27 cellular contexts compared by ENCODE assay signal in genomic region chr14:74949859-74950572, GRCh38. TPM values are rescaled to one million over a fixed set of nuclear protein-coding genes. Genes with fewer than 3 reads are reported as not detected.
DNase-seq lines count a peak whose midpoint lies in the region; ATAC-seq, FAIRE-seq and TF ChIP-seq lines count a peak whose summit lies in the region.
"Had no signal": no experiment of that assay in that cellular context is flagged by ENCODE, and none has a peak within 500 bp of the region (broad histone marks: within the 10 kb centered on the region; RNA-seq: fewer than 3 reads in every experiment).

No MANE protein-coding gene starts in this region.

- no peak for ATAC-seq in GM21786 (IDR thresholded peaks at IDR 0.05; ENCODE audit: unreplicated experiment)
- ATAC-seq: activated naive CD8-positive, alpha-beta T cell treated with anti-CD3 and anti-CD28 coated beads, Interleukin-2, amount 50 U/mL, for 24 hours; HCT116; left lung; naive thymus-derived CD4-positive, alpha-beta T cell had no signal

- CTCF ChIA-PET in MCF 10A (lab: Yijun Ruan, JAX), result interaction anchor here (0.5 to 6.6 kb wide), 2 partner anchors 53 to 139 kb away, joined by 3 to 69 read pairs; no protein-coding TSS in a partner anchor
- CTCF ChIA-PET in mammary epithelial cell (lab: Charles Lee; ENCODE audit: low non-redundant PET), result no interaction called here
- CTCF ChIA-PET in endothelial cell of umbilical vein (lab: Charles Lee), result interaction anchor here (0.7 to 1.2 kb wide), 5 partner anchors 10 to 139 kb away, joined by 3 to 5 read pairs (median 3); no protein-coding TSS in a partner anchor

- no peak for FAIRE-seq in endothelial cell of umbilical vein (lab: Jason Lieb, UNC)

- no peak overlapping the region for H2BK15ac ChIP-seq in neuronal stem cell (ENCODE audit: low read length)

- H2AFZ ChIP-seq in mammary epithelial cell (ENCODE audit: low read depth, low read length), result no peak overlapping the region
- no peak overlapping the region for H2AFZ ChIP-seq in endothelial cell of umbilical vein (ENCODE audit: low read depth, low read length)
- no peak overlapping the region for H2AFZ ChIP-seq in neuronal stem cell (ENCODE audit: low read length)

- H3K4ac ChIP-seq in neuronal stem cell (ENCODE audit: low read length), result no peak overlapping the region

- H3K9ac ChIP-seq in mammary epithelial cell (ENCODE audit: insufficient read depth, low read length) (no peak overlapping the region), endothelial cell of umbilical vein (replicated peaks; ENCODE audit: extremely low read depth, insufficient read depth, low read length) (no peak overlapping the region), neuronal stem cell (ENCODE audit: low read depth, low read length, poor library complexity) (no peak overlapping the region)
- H3K9ac ChIP-seq: KMS-11 had no signal

- peak; percentile 6 for TF ChIP-seq POLR2A in endothelial cell of umbilical vein (IDR thresholded peaks at IDR 0.05; ENCODE audit: low read depth, low read length)

- no peak overlapping the region for H2BK12ac ChIP-seq in neuronal stem cell (ENCODE audit: low read length)

- H3K18ac ChIP-seq in neuronal stem cell (ENCODE audit: low read length), result peak overlapping the region; percentile 23

- peaks cover 29% of the 10 kb centered on the region for H3K79me2 ChIP-seq in mammary epithelial cell (ENCODE audit: insufficient read depth, low read length)
- peaks cover 56% of the 10 kb centered on the region for H3K79me2 ChIP-seq in endothelial cell of umbilical vein (ENCODE audit: control insufficient read depth, insufficient read depth, low read length)

- BruUV-seq in MCF 10A (replicated peaks; lab: Mats Ljungman, UMichigan) (no TSS peak), mammary epithelial cell (replicated peaks; lab: Mats Ljungman, UMichigan) (no TSS peak), endothelial cell of umbilical vein (replicated peaks; lab: Mats Ljungman, UMichigan) (no TSS peak)

- no peak overlapping the region for H3K4me3 Mint-ChIP-seq in MCF 10A (ENCODE audit: unreplicated experiment)
- H3K4me3 Mint-ChIP-seq: activated naive CD8-positive, alpha-beta T cell treated with anti-CD3 and anti-CD28 coated beads, Interleukin-2, amount 50 U/mL, for 24 hours; CD4-positive, alpha-beta T cell; naive thymus-derived CD4-positive, alpha-beta T cell had no signal

- dilution Hi-C loops in mammary epithelial cell (cut with HindIII; ENCODE audit: low sequenced_read_pairs) (no loop called here), endothelial cell of umbilical vein (cut with MboI; ENCODE audit: extremely low pct_ligation_motif_present, low sequenced_read_pairs) (no loop called here)

- no peak for DNase-seq in MCF 10A (ENCODE audit: unreplicated experiment)
- DNase-seq in mammary epithelial cell, result no peak
- no peak for DNase-seq in endothelial cell of umbilical vein (ENCODE audit: low read depth, low spot score)
- no peak for DNase-seq in neuronal stem cell (ENCODE audit: low spot score)
- DNase-seq in NCI-H82 (lab: John Stamatoyannopoulos, UW), result no peak
- no peak for DNase-seq in stimulated activated naive CD4-positive, alpha-beta T cell treated with Interleukin-2 at 50 U/mL for 16 hours (lab: John Stamatoyannopoulos, UW)
- no peak for DNase-seq in DMS153 treated with DMSO at 0.1 percent for 48 hours (lab: John Stamatoyannopoulos, UW; ENCODE audit: unreplicated experiment)
- DNase-seq: activated CD4-positive, alpha-beta T cell treated with anti-CD3 and anti-CD28 coated beads for 1 hour; activated naive CD8-positive, alpha-beta T cell treated with anti-CD3 and anti-CD28 coated beads, Interleukin-2, amount 50 U/mL, for 24 hours; AML-193; CD4-positive, alpha-beta T cell; central memory CD4-positive, alpha-beta T cell; dermis blood vessel endothelial cell; midbrain; naive thymus-derived CD4-positive, alpha-beta T cell; NCI-H1436 treated with DMSO at 0.1 percent for 48 hours; NCI-H774; retina; stimulated activated CD4-positive, alpha-beta T cell treated with anti-CD3 and anti-CD28 coated beads, Interleukin-12 subunit alpha, Interleukin-12 subunit beta, amount 100 ng/mL, for 4 hours; stimulated activated CD4-positive, alpha-beta T cell treated with anti-CD3 and anti-CD28 coated beads, Interleukin-4, amount 100 ng/mL, for 1 hour had no signal

- H3K27me3 ChIP-seq in mammary epithelial cell (ENCODE audit: insufficient read depth, low read length) (no peaks in the 10 kb centered on the region), endothelial cell of umbilical vein (ENCODE audit: control insufficient read depth in 2 of 2, insufficient read depth in 2 of 2, low read length in 2 of 2) (no peaks in the 10 kb centered on the region), neuronal stem cell (ENCODE audit: control insufficient read depth in 3 of 3, insufficient read depth in 3 of 3, low read depth in 1 of 3, low read length in 3 of 3) (peaks cover 0 to 5% (median 0%) of the 10 kb centered on the region in 3 experiments)
- H3K27me3 ChIP-seq: SJSA1 had no signal

- no peaks in the 10 kb centered on the region for H3K36me3 ChIP-seq in mammary epithelial cell (ENCODE audit: insufficient read depth, low read length)
- H3K36me3 ChIP-seq in endothelial cell of umbilical vein (ENCODE audit: control insufficient read depth in 2 of 2, extremely low read depth in 1 of 2, insufficient read depth in 2 of 2, low read length in 2 of 2), result peaks cover 25 to 53% of the 10 kb centered on the region in 2 experiments
- no peaks in the 10 kb centered on the region for H3K36me3 ChIP-seq in neuronal stem cell (replicated peaks in 1 of 2; ENCODE audit: control insufficient read depth in 2 of 2, insufficient read depth in 2 of 2, low read length in 2 of 2)
- H3K36me3 ChIP-seq: left lung, SJSA1 had no signal

- H3K27ac ChIP-seq in mammary epithelial cell (ENCODE audit: insufficient read depth, low read depth, low read length), result no peak overlapping the region
- H3K27ac ChIP-seq in endothelial cell of umbilical vein (ENCODE audit: insufficient read depth, low read depth, low read length), result no peak overlapping the region
- H3K27ac ChIP-seq in neuronal stem cell (replicated peaks; ENCODE audit: low read length), result no peak overlapping the region
- H3K27ac ChIP-seq: KMS-11, left lung, SJSA1 had no signal

- no peaks in the 10 kb centered on the region for H3K79me1 ChIP-seq in neuronal stem cell (ENCODE audit: low read depth, low read length)

- no peak overlapping the region for H3K4me3 ChIP-seq in mammary epithelial cell (replicated peaks in 1 of 3; ENCODE audit: insufficient read depth in 1 of 3, low read depth in 2 of 3, low read length in 3 of 3)
- H3K4me3 ChIP-seq in endothelial cell of umbilical vein (replicated peaks in 1 of 3; ENCODE audit: insufficient read depth in 1 of 3, low read depth in 1 of 3, low read length in 3 of 3), result no peak overlapping the region
- no peak overlapping the region for H3K4me3 ChIP-seq in neuronal stem cell (ENCODE audit: low read length in 2 of 2)
- H3K4me3 ChIP-seq: left lung, SJSA1 had no signal

- TF ChIP-seq CTCF in MCF 10A (IDR thresholded peaks at IDR 0.05; ENCODE audit: unreplicated experiment), result no peak
- no peak for TF ChIP-seq CTCF in mammary epithelial cell (conservative IDR thresholded peaks at IDR 0.05 in 1 of 2, IDR thresholded peaks at IDR 0.05 in 1 of 2; ENCODE audit: extremely low read depth in 1 of 2, insufficient read depth in 1 of 2, low read depth in 1 of 2, low read length in 2 of 2)
- TF ChIP-seq CTCF in endothelial cell of umbilical vein (IDR thresholded peaks at IDR 0.05; ENCODE audit: extremely low read depth in 1 of 2, insufficient read depth in 1 of 2, low read depth in 1 of 2, low read length in 2 of 2), result no peak

- H3K27ac Mint-ChIP-seq in MCF 10A (ENCODE audit: low read depth, unreplicated experiment), result peak overlapping the region; percentile 73
- H3K27ac Mint-ChIP-seq: activated naive CD8-positive, alpha-beta T cell treated with anti-CD3 and anti-CD28 coated beads, Interleukin-2, amount 50 U/mL, for 24 hours; CD4-positive, alpha-beta T cell had no signal

- H3K4me1 Mint-ChIP-seq in MCF 10A (ENCODE audit: insufficient read depth, unreplicated experiment), result peaks cover 9% of the 10 kb centered on the region

- H4K20me1 ChIP-seq in mammary epithelial cell (ENCODE audit: insufficient read depth, low read length) (no peaks in the 10 kb centered on the region), endothelial cell of umbilical vein (replicated peaks; ENCODE audit: control insufficient read depth, extremely low read depth, insufficient read depth, low read length) (no peaks in the 10 kb centered on the region)

- H2BK120ac ChIP-seq in neuronal stem cell (ENCODE audit: low read depth, low read length), result no peak overlapping the region

- H4K8ac ChIP-seq in neuronal stem cell (ENCODE audit: low read depth, low read length), result no peak overlapping the region

- H2BK5ac ChIP-seq in neuronal stem cell (ENCODE audit: low read length), result no peak overlapping the region

- intact Hi-C loops in MCF 10A (cut with micrococcal nuclease), result loop anchor here (5.0 to 10.0 kb wide), 2 partner anchors 52 to 355 kb away; partner anchors contain the start of gene EIF2B2
- intact Hi-C loops in mammary epithelial cell (cut with micrococcal nuclease), result loop anchor here (10.0 kb wide), 1 partner anchor 355 kb away; no protein-coding TSS in a partner anchor
- intact Hi-C loops in endothelial cell of umbilical vein (cut with micrococcal nuclease), result no loop called here

- no peak overlapping the region for H3K4me2 ChIP-seq in mammary epithelial cell (ENCODE audit: insufficient read depth, low read depth, low read length)
- no peak overlapping the region for H3K4me2 ChIP-seq in endothelial cell of umbilical vein (ENCODE audit: insufficient read depth, low read length)
- no peak overlapping the region for H3K4me2 ChIP-seq in neuronal stem cell (ENCODE audit: insufficient read depth, low read length, poor library complexity, severe bottlenecking)
- H3K4me2 ChIP-seq: KMS-11 had no signal

- POLR2A ChIA-PET in MCF 10A (lab: Yijun Ruan, JAX), result interaction anchor here (0.7 kb wide), 1 partner anchor 11 kb away, joined by 3 read pairs; no protein-coding TSS in a partner anchor
- POLR2A ChIA-PET in endothelial cell of umbilical vein (lab: Charles Lee), result interaction anchor here (0.7 kb wide), 1 partner anchor 53 kb away, joined by 3 read pairs; the partner anchor contains the start of gene EIF2B2

- no peaks in the 10 kb centered on the region for H3K27me3 Mint-ChIP-seq in MCF 10A (ENCODE audit: insufficient read depth, unreplicated experiment)

- H4K91ac ChIP-seq in neuronal stem cell (ENCODE audit: low read depth, low read length, poor library complexity), result no peak overlapping the region

- H3K9me3 Mint-ChIP-seq in MCF 10A (ENCODE audit: unreplicated experiment), result no peaks in the 10 kb centered on the region
- H3K9me3 Mint-ChIP-seq: activated naive CD8-positive, alpha-beta T cell treated with anti-CD3 and anti-CD28 coated beads, Interleukin-2, amount 50 U/mL, for 24 hours; CD4-positive, alpha-beta T cell; naive thymus-derived CD4-positive, alpha-beta T cell had no signal

- H3K23ac ChIP-seq in neuronal stem cell (ENCODE audit: low read depth, low read length, poor library complexity), result peak overlapping the region; percentile 8

- peaks cover 48% of the 10 kb centered on the region for H3K4me1 ChIP-seq in mammary epithelial cell (ENCODE audit: insufficient read depth, low read length)
- peaks cover 44% of the 10 kb centered on the region for H3K4me1 ChIP-seq in endothelial cell of umbilical vein (ENCODE audit: control insufficient read depth, extremely low read depth, insufficient read depth, low read length)
- H3K4me1 ChIP-seq in neuronal stem cell (ENCODE audit: control insufficient read depth in 2 of 2, insufficient read depth in 1 of 2, low read depth in 1 of 2, low read length in 2 of 2), result peaks cover 14 to 33% of the 10 kb centered on the region in 2 donors

- no peak overlapping the region for H2AK5ac ChIP-seq in neuronal stem cell (ENCODE audit: low read depth, low read length)

- in situ Hi-C loops in mammary epithelial cell (cut with MboI; ENCODE audit: low sequenced_read_pairs in 2 of 2), result loop anchor here in 1 of 2 donors (5.0 to 10.0 kb wide), 2 partner anchors 52 to 125 kb away; partner anchors contain the start of gene EIF2B2

- 96% methylated on average over 17 of the region's 17 CpGs for WGBS in mammary epithelial cell (ENCODE audit: low coverage, missing lambda C conversion rate)
- WGBS in neuronal stem cell (ENCODE audit: extremely low coverage in 2 of 2, insufficient read length in 2 of 2, insufficient replicate concordance in 1 of 2), 2 donors, result no CpG with 5 or more reads among the region's 17 CpGs

- H3K36me3 Mint-ChIP-seq in MCF 10A (ENCODE audit: insufficient read depth, unreplicated experiment), result no peaks in the 10 kb centered on the region
- H3K36me3 Mint-ChIP-seq: naive thymus-derived CD4-positive, alpha-beta T cell had no signal

- no peaks in the 10 kb centered on the region for H3K9me1 ChIP-seq in endothelial cell of umbilical vein (replicated peaks; ENCODE audit: control insufficient read depth, extremely low read depth, insufficient read depth, low read length)

- H3K9me3 ChIP-seq in mammary epithelial cell (replicated peaks; ENCODE audit: insufficient read depth, low read length) (no peaks in the 10 kb centered on the region), endothelial cell of umbilical vein (replicated peaks; ENCODE audit: control insufficient read depth, insufficient read depth, low read length) (no peaks in the 10 kb centered on the region), neuronal stem cell (replicated peaks in 1 of 2; ENCODE audit: control insufficient read depth in 2 of 2, insufficient read depth in 1 of 2, low read depth in 1 of 2, low read length in 2 of 2) (no peaks in the 10 kb centered on the region)
- H3K9me3 ChIP-seq: left lung, SJSA1 had no signal

- no peak overlapping the region for H3K14ac ChIP-seq in neuronal stem cell (ENCODE audit: low read length)

RNA-seq across cellular contexts. Expression of gene PGF, which starts 5.4 kb away (rescaled TPM):
- total RNA-seq in MCF 10A (2022) (1.3 and 2.1 TPM in 2 replicates), mammary epithelial cell (10 to 100 TPM; 16.5 to 31.9 TPM), endothelial cell of umbilical vein (206 and 254 TPM in 2 replicates)
- polyA plus RNA-seq in mammary epithelial cell (24.0 TPM), endothelial cell of umbilical vein (89.0 and 102 TPM in 2 replicates)
- polyA minus RNA-seq in mammary epithelial cell (18.0 TPM), endothelial cell of umbilical vein (49.2 and 69.1 TPM in 2 replicates)
- polyA plus RNA-seq in endothelial cell of umbilical vein (2011; cell fraction: cytosol; rRNA removed), result 47.5 and 62.9 TPM in 2 replicates
- polyA plus RNA-seq in endothelial cell of umbilical vein (2011; cell fraction: nucleus; rRNA removed), result 103 TPM in 2 replicates
- polyA plus RNA-seq in endothelial cell of umbilical vein (2012), result 68.6 and 97.1 TPM in 2 replicates
- polyA minus RNA-seq in endothelial cell of umbilical vein (2011; cell fraction: cytosol; rRNA and poly(A)+ RNA removed), result not detected
- polyA minus RNA-seq in endothelial cell of umbilical vein (2011; cell fraction: nucleus; rRNA and poly(A)+ RNA removed), result 84.1 and 105 TPM in 2 replicates
- 0.53 TPM for polyA plus RNA-seq in neuronal stem cell (2013, experiment 1 of 2)
- polyA plus RNA-seq in neuronal stem cell (2013, experiment 2 of 2), result 0.69 TPM

RNA-seq across cellular contexts. Expression of gene RPS6KL1, which starts 27.0 kb away (rescaled TPM):
- 8.8 and 12.3 TPM in 2 replicates for total RNA-seq in MCF 10A (2022)
- total RNA-seq in mammary epithelial cell, result 1 to 10 TPM in 1 of 2 donors, under 1 TPM in 1; 0.17 to 1.6 TPM
- 0.51 TPM for polyA plus RNA-seq in mammary epithelial cell
- polyA minus RNA-seq in mammary epithelial cell, result not detected
- 23.8 and 25.6 TPM in 2 replicates for total RNA-seq in endothelial cell of umbilical vein
- 10.2 TPM in 2 replicates for polyA plus RNA-seq in endothelial cell of umbilical vein
- polyA plus RNA-seq in endothelial cell of umbilical vein (2011; cell fraction: cytosol; rRNA removed), result 8.3 and 9.6 TPM in 2 replicates
- polyA plus RNA-seq in endothelial cell of umbilical vein (2011; cell fraction: nucleus; rRNA removed), result 44.8 and 45.3 TPM in 2 replicates
- polyA plus RNA-seq in endothelial cell of umbilical vein (2012), result 15.8 and 17.7 TPM in 2 replicates
- polyA minus RNA-seq in endothelial cell of umbilical vein, result 22.9 and 29.7 TPM in 2 replicates
- polyA minus RNA-seq in endothelial cell of umbilical vein (2011; cell fraction: cytosol; rRNA and poly(A)+ RNA removed), result 1.3 TPM
- polyA minus RNA-seq in endothelial cell of umbilical vein (2011; cell fraction: nucleus; rRNA and poly(A)+ RNA removed), result 21.8 and 24.8 TPM in 2 replicates
- 4.4 TPM for polyA plus RNA-seq in neuronal stem cell (2013, experiment 1 of 2)
- 4.9 TPM for polyA plus RNA-seq in neuronal stem cell (2013, experiment 2 of 2)
- total RNA-seq: A172, HT1080, SJSA1 had no signal

RNA-seq across cellular contexts. Expression of gene EIF2B2, which starts 52.7 kb away (rescaled TPM):
- total RNA-seq in MCF 10A (2022), result 53.8 and 57.9 TPM in 2 replicates
- 10 to 100 TPM; 47.8 to 57.3 TPM for total RNA-seq in mammary epithelial cell
- 127 TPM for polyA plus RNA-seq in mammary epithelial cell
- polyA minus RNA-seq in mammary epithelial cell, result 24.7 TPM
- 97.0 and 103 TPM in 2 replicates for total RNA-seq in endothelial cell of umbilical vein
- polyA plus RNA-seq in endothelial cell of umbilical vein, result 143 and 146 TPM in 2 replicates
- 124 and 125 TPM in 2 replicates for polyA plus RNA-seq in endothelial cell of umbilical vein (2011; cell fraction: cytosol; rRNA removed)
- polyA plus RNA-seq in endothelial cell of umbilical vein (2011; cell fraction: nucleus; rRNA removed), result 101 and 104 TPM in 2 replicates
- polyA plus RNA-seq in endothelial cell of umbilical vein (2012), result 71.5 and 81.7 TPM in 2 replicates
- 89.0 and 115 TPM in 2 replicates for polyA minus RNA-seq in endothelial cell of umbilical vein
- 36.6 TPM for polyA minus RNA-seq in endothelial cell of umbilical vein (2011; cell fraction: cytosol; rRNA and poly(A)+ RNA removed)
- 65.0 and 65.2 TPM in 2 replicates for polyA minus RNA-seq in endothelial cell of umbilical vein (2011; cell fraction: nucleus; rRNA and poly(A)+ RNA removed)
- polyA plus RNA-seq in neuronal stem cell (2013, experiment 1 of 2), result 27.5 TPM
- 27.3 TPM for polyA plus RNA-seq in neuronal stem cell (2013, experiment 2 of 2)
